Comparison of ENCODE assay signal across 1 cellular context in the genomic region with DNA sequence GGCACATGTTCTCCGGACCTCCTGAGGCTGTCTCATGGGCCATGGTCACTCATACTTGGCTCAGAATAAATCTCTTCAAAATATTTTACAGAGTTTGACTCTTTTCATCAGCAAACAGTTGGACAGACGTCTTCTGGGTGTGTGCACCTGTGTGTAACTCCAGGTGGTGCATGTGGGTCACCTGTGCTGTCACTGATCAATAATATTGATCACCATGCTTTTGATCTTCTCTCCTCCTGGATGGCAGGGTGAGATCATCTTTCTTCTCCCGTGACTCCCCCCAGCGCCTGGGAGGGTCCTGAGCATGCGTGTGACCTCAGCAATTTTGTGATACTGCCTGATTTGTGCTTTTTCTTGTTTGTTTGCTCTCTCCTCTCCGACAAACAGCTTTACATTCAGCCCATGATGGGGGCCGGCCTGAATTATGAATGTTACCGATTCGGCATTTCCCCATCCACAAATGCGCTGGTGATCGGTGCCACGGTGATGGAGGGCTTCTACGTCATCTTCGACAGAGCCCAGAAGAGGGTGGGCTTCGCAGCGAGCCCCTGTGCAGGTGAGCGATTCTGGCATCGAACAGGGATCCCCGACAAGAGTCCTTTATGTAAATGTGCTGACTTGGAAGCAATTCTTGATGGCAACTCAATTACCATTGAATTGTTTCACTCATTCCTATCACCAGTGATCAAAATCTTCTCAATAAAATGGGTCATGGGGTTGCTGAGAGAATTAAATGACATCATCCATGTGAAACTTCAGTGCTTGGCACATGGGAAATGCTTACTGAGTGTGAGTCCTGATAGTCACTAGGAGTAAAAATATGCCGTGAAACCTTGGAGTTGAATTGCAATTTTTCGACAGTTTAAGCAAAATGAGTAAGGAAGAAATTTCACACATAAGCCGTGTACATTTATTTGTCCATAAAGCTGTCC.
TF ChIP-seq lines count a peak whose summit lies in the region.

No MANE protein-coding gene starts in this region.

TF ChIP-seq in HepG2, 621 proteins besides CTCF, POLR2A, EP300 and RAD21:
- TF ChIP-seq, protein P1, sequence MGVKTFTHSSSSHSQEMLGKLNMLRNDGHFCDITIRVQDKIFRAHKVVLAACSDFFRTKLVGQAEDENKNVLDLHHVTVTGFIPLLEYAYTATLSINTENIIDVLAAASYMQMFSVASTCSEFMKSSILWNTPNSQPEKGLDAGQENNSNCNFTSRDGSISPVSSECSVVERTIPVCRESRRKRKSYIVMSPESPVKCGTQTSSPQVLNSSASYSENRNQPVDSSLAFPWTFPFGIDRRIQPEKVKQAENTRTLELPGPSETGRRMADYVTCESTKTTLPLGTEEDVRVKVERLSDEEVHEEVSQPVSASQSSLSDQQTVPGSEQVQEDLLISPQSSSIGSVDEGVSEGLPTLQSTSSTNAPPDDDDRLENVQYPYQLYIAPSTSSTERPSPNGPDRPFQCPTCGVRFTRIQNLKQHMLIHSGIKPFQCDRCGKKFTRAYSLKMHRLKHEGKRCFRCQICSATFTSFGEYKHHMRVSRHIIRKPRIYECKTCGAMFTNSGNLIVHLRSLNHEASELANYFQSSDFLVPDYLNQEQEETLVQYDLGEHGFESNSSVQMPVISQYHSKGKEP (CRISPR knock-in tag; IDR thresholded peaks at IDR 0.05): no peak
- TF ChIP-seq ZEB1 (IDR thresholded peaks at IDR 0.05; ENCODE audit: insufficient replicate concordance, low read depth) (no peak), NFIC (IDR thresholded peaks at IDR 0.05; ENCODE audit: low read length) (no peak), KAT2B (IDR thresholded peaks at IDR 0.05; ENCODE audit: borderline replicate concordance, low read depth, low read length) (peak; percentile 80; the same call in 1 of the 2 replicates), ATF7 (IDR thresholded peaks at IDR 0.05) (peak; percentile 73), ATF7 (CRISPR knock-in tag; IDR thresholded peaks at IDR 0.05) (no peak), BORCS8-MEF2B (CRISPR knock-in tag; IDR thresholded peaks at IDR 0.05) (no peak), ZNF225 (CRISPR knock-in tag; IDR thresholded peaks at IDR 0.05) (no peak), RBM22 (optimal IDR thresholded peaks at IDR 0.05; ENCODE audit: low read length) (no peak), ZFP82 (CRISPR knock-in tag; IDR thresholded peaks at IDR 0.05; ENCODE audit: borderline replicate concordance) (no peak)
- TF ChIP-seq, protein P2, sequence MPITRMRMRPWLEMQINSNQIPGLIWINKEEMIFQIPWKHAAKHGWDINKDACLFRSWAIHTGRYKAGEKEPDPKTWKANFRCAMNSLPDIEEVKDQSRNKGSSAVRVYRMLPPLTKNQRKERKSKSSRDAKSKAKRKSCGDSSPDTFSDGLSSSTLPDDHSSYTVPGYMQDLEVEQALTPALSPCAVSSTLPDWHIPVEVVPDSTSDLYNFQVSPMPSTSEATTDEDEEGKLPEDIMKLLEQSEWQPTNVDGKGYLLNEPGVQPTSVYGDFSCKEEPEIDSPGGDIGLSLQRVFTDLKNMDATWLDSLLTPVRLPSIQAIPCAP (CRISPR knock-in tag; IDR thresholded peaks at IDR 0.05; ENCODE audit: low read depth): no peak
- TF ChIP-seq, protein P3, sequence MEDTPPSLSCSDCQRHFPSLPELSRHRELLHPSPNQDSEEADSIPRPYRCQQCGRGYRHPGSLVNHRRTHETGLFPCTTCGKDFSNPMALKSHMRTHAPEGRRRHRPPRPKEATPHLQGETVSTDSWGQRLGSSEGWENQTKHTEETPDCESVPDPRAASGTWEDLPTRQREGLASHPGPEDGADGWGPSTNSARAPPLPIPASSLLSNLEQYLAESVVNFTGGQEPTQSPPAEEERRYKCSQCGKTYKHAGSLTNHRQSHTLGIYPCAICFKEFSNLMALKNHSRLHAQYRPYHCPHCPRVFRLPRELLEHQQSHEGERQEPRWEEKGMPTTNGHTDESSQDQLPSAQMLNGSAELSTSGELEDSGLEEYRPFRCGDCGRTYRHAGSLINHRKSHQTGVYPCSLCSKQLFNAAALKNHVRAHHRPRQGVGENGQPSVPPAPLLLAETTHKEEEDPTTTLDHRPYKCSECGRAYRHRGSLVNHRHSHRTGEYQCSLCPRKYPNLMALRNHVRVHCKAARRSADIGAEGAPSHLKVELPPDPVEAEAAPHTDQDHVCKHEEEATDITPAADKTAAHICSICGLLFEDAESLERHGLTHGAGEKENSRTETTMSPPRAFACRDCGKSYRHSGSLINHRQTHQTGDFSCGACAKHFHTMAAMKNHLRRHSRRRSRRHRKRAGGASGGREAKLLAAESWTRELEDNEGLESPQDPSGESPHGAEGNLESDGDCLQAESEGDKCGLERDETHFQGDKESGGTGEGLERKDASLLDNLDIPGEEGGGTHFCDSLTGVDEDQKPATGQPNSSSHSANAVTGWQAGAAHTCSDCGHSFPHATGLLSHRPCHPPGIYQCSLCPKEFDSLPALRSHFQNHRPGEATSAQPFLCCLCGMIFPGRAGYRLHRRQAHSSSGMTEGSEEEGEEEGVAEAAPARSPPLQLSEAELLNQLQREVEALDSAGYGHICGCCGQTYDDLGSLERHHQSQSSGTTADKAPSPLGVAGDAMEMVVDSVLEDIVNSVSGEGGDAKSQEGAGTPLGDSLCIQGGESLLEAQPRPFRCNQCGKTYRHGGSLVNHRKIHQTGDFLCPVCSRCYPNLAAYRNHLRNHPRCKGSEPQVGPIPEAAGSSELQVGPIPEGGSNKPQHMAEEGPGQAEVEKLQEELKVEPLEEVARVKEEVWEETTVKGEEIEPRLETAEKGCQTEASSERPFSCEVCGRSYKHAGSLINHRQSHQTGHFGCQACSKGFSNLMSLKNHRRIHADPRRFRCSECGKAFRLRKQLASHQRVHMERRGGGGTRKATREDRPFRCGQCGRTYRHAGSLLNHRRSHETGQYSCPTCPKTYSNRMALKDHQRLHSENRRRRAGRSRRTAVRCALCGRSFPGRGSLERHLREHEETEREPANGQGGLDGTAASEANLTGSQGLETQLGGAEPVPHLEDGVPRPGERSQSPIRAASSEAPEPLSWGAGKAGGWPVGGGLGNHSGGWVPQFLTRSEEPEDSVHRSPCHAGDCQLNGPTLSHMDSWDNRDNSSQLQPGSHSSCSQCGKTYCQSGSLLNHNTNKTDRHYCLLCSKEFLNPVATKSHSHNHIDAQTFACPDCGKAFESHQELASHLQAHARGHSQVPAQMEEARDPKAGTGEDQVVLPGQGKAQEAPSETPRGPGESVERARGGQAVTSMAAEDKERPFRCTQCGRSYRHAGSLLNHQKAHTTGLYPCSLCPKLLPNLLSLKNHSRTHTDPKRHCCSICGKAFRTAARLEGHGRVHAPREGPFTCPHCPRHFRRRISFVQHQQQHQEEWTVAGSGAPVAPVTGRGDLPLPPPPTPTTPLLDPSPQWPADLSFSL (CRISPR knock-in tag; IDR thresholded peaks at IDR 0.05): no peak
- TF ChIP-seq, protein P4, sequence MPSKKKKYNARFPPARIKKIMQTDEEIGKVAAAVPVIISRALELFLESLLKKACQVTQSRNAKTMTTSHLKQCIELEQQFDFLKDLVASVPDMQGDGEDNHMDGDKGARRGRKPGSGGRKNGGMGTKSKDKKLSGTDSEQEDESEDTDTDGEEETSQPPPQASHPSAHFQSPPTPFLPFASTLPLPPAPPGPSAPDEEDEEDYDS (CRISPR knock-in tag; IDR thresholded peaks at IDR 0.05): no peak
TF ChIP-seq in HepG2: peak in this region for 2.
